ENCODE assay signal across 9 cellular contexts in the genomic region with DNA sequence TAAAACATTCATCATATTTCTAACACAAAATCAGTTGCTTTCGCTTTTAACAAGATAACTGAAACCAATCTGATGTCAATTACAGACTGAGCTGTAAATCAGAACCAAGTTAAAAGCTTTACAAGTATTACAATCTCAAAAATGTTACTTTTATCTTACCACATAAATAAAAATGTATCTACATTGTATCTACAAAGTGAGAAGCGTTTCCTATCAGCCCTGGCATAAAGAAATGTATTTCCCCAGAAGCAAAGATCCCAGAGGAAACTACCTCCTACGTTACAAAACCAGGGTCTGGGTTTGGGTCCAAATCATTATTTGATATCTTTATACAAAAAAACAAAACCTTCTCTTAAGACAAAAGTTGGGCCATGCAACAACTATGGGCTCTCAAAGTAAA. TPM values are rescaled to one million over a fixed set of nuclear protein-coding genes. Genes with fewer than 3 reads are reported as not detected.
DNase-seq lines count a peak whose midpoint lies in the region; TF ChIP-seq lines count a peak whose summit lies in the region.
"Had no signal": no experiment of that assay in that cellular context is flagged by ENCODE, and none has a peak within 500 bp of the region (broad histone marks: within the 10 kb centered on the region; RNA-seq: fewer than 3 reads in every experiment).

No MANE protein-coding gene starts in this region.

- H3K4me1 ChIP-seq in KMS-11 (ENCODE audit: low read depth, poor library complexity, severe bottlenecking) (peaks cover 38% of the 10 kb centered on the region), muscle layer of duodenum (ENCODE audit: control insufficient read depth in 1 of 2, insufficient read depth in 2 of 2, low read length in 2 of 2) (peaks cover 0 to 32% of the 10 kb centered on the region in 2 donors)

- H3K4me1 Mint-ChIP-seq in chondrocyte (ENCODE audit: low read depth) = peaks cover 60% of the 10 kb centered on the region

- no peak for DNase-seq in chondrocyte (ENCODE audit: low spot score)
- DNase-seq in stimulated activated CD4-positive, alpha-beta T cell treated with anti-CD3 and anti-CD28 coated beads, Interleukin-2, amount 100 ng/mL, for 48 hours = no peak
- no peak for DNase-seq in NCI-H345 (lab: John Stamatoyannopoulos, UW)
- no peak for DNase-seq in effector CD4-positive, alpha-beta T cell
- no peak for DNase-seq in G401 (ENCODE audit: low spot score)
- DNase-seq: cortex of kidney had no signal

- H4K20me1 ChIP-seq in KMS-11 (ENCODE audit: insufficient read depth) = peaks cover 6% of the 10 kb centered on the region; the same call in 1 of the 2 replicates

- H3K27ac ChIP-seq in 22Rv1 (peak overlapping the region; percentile 95), KMS-11 (no peak overlapping the region), muscle layer of duodenum (ENCODE audit: low read length) (peak overlapping the region; percentile 89)

- peak overlapping the region; percentile 15; the same call in 1 of the 2 replicates for H3K4me2 ChIP-seq in KMS-11

- H3K4me3 ChIP-seq in KMS-11 (IDR thresholded peaks at IDR 0.05; ENCODE audit: insufficient read depth, low read depth, low read length) (no peak overlapping the region), muscle layer of duodenum (ENCODE audit: low read depth in 1 of 2, low read length in 2 of 2) (peak overlapping the region; percentile 59 to 84)

- H3K27me3 ChIP-seq in KMS-11 (ENCODE audit: insufficient read depth, low read depth) (no peaks in the 10 kb centered on the region), muscle layer of duodenum (ENCODE audit: low read depth, low read length) (no peaks in the 10 kb centered on the region)

- H3K36me3 ChIP-seq in KMS-11 (ENCODE audit: insufficient read depth) = no peaks in the 10 kb centered on the region
- H3K36me3 ChIP-seq in muscle layer of duodenum (ENCODE audit: control insufficient read depth in 1 of 2, insufficient read depth in 2 of 2, low read length in 2 of 2) = peaks cover 0 to 10% of the 10 kb centered on the region in 2 donors

- no peaks in the 10 kb centered on the region for H3K27me3 Mint-ChIP-seq in chondrocyte (ENCODE audit: low read depth)

- TF ChIP-seq CTCF in 22Rv1 (IDR thresholded peaks at IDR 0.05) = no peak
- TF ChIP-seq CTCF in KMS-11 (conservative IDR thresholded peaks at IDR 0.05; ENCODE audit: low read depth, low read length) = no peak
- no peak for TF ChIP-seq CTCF in chondrocyte (IDR thresholded peaks at IDR 0.05)

- peaks cover 60% of the 10 kb centered on the region for H3K79me2 ChIP-seq in KMS-11 (ENCODE audit: insufficient read depth, low read depth)

- H3K4me3 Mint-ChIP-seq in chondrocyte (ENCODE audit: unreplicated experiment) = peak overlapping the region; percentile 82

- H3K27ac Mint-ChIP-seq in chondrocyte (ENCODE audit: unreplicated experiment) = peak overlapping the region; percentile 96

- no peak overlapping the region for H3K9ac ChIP-seq in KMS-11

- no peaks in the 10 kb centered on the region for H3K9me3 ChIP-seq in muscle layer of duodenum (ENCODE audit: control insufficient read depth in 1 of 2, low read length in 2 of 2)

- in situ Hi-C loops in G401 (cut with HindIII; ENCODE audit: low sequenced_read_pairs) = no loop called here

- H3K9me3 Mint-ChIP-seq in chondrocyte (ENCODE audit: low read depth) = no peaks in the 10 kb centered on the region

- H3K36me3 Mint-ChIP-seq in chondrocyte (ENCODE audit: low read depth) = no peaks in the 10 kb centered on the region

- no peak overlapping the region for H2AFZ ChIP-seq in KMS-11 (ENCODE audit: low read depth)

RNA-seq across cellular contexts. Expression of gene SMURF1, which starts 2.6 kb away (rescaled TPM):
- total RNA-seq in chondrocyte = 28.2 to 32.2 TPM (median 30.2 TPM) in 3 replicates
- total RNA-seq in G401 (2014; rRNA removed; shearing (Covaris generic)) = 16.7 and 23.0 TPM in 2 replicates
